ENCODE assay signal across 1 cellular context in the genomic region with DNA sequence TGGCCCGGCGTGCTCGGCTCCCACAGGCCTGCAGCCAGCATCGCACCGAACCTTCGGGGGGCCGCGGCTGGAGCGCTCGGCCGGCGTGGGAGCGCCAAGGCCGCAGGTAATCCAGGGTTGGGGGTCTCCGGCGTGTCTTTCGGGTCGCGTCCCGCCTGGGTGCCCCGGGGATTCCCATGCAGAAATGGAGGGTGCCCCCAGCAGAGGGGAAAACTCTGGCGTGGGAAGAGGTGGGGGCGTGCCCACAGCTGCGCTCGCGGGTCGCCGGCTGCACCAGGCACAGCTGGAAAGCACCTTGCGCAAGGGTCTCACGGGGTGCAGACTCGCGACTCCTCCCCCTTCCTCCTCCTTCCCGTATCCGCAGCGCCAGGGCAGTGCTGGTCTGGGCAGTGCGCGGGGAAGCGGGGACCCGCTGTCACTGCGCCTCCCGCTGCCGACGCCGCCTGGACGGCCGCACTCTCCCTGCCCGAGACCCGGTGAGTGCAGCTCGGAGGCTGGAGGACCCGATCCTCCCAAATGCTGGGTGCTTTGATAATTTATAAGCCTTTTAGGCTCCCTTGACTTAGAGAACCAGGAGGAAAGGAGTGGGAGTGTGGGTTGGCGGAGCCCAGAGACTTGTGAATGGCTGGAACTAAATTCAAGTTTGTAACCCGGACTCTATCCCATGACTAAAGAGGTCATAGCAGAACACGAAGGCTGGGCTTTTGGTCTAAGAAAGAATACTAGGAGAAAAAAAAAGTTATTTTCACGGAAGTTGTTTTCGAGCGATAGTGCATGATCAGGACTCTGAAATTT.
TF ChIP-seq lines count a peak whose summit lies in the region.

No MANE protein-coding gene starts in this region.

TF ChIP-seq in K562, 482 proteins besides CTCF, POLR2A, EP300 and RAD21 (continued from another document and continues in another):
- TF ChIP-seq ATF4 (CRISPR knock-in tag; IDR thresholded peaks at IDR 0.05) = no peak
- TF ChIP-seq, protein P1, sequence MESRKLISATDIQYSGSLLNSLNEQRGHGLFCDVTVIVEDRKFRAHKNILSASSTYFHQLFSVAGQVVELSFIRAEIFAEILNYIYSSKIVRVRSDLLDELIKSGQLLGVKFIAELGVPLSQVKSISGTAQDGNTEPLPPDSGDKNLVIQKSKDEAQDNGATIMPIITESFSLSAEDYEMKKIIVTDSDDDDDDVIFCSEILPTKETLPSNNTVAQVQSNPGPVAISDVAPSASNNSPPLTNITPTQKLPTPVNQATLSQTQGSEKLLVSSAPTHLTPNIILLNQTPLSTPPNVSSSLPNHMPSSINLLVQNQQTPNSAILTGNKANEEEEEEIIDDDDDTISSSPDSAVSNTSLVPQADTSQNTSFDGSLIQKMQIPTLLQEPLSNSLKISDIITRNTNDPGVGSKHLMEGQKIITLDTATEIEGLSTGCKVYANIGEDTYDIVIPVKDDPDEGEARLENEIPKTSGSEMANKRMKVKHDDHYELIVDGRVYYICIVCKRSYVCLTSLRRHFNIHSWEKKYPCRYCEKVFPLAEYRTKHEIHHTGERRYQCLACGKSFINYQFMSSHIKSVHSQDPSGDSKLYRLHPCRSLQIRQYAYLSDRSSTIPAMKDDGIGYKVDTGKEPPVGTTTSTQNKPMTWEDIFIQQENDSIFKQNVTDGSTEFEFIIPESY (CRISPR knock-in tag; IDR thresholded peaks at IDR 0.05) = 0 out of 2 replicates have a peak, but pooled peaks have one; percentile 33
- TF ChIP-seq ZNF263 (CRISPR knock-in tag; IDR thresholded peaks at IDR 0.05; ENCODE audit: borderline replicate concordance) = peak; percentile 98
- no peak for TF ChIP-seq ETS2 (tag; IDR thresholded peaks at IDR 0.05; ENCODE audit: borderline replicate concordance, poor library complexity, severe bottlenecking)
- TF ChIP-seq LCOR (CRISPR knock-in tag; IDR thresholded peaks at IDR 0.05) = 0 out of 2 replicates have a peak, but pooled peaks have one; percentile 29
- 0 out of 2 replicates have a peak, but pooled peaks have one; percentile 13 for TF ChIP-seq THAP7 (CRISPR knock-in tag; IDR thresholded peaks at IDR 0.05)
- peak; percentile 86 to 95 for TF ChIP-seq UBTF (IDR thresholded peaks at IDR 0.05; ENCODE audit: borderline replicate concordance in 1 of 2, low read depth in 2 of 2, low read length in 2 of 2)
- TF ChIP-seq HDAC1 (IDR thresholded peaks at IDR 0.05) = peak in 1 of 2 experiments; percentile 73; a peak in 2 of 4 replicates
- TF ChIP-seq ZNF764 (CRISPR knock-in tag; IDR thresholded peaks at IDR 0.05; ENCODE audit: low read depth) = no peak
- TF ChIP-seq ZNF197 (CRISPR knock-in tag; IDR thresholded peaks at IDR 0.05; ENCODE audit: low read depth) = no peak
- TF ChIP-seq KAT8 (IDR thresholded peaks at IDR 0.05; ENCODE audit: low read depth) = no peak
- TF ChIP-seq HNRNPL (IDR thresholded peaks at IDR 0.05; ENCODE audit: low read depth, low read length) = peak; percentile 41; the same call in 1 of the 2 replicates
- TF ChIP-seq FOXA3 (CRISPR knock-in tag; conservative IDR thresholded peaks at IDR 0.05 in 1 of 2, IDR thresholded peaks at IDR 0.05 in 1 of 2) = peak in 1 of 2 experiments; percentile 40; a peak in 1 of 4 replicates
- peak; percentile 67; the same call in 1 of the 2 replicates for TF ChIP-seq GTF2E2 (tag; IDR thresholded peaks at IDR 0.05)
- TF ChIP-seq, protein P2, sequence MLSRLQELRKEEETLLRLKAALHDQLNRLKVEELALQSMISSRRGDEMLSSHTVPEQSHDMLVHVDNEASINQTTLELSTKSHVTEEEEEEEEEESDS (CRISPR knock-in tag; IDR thresholded peaks at IDR 0.05) = no peak
- TF ChIP-seq LEF1 (IDR thresholded peaks at IDR 0.05) = no peak
- TF ChIP-seq, protein P3, sequence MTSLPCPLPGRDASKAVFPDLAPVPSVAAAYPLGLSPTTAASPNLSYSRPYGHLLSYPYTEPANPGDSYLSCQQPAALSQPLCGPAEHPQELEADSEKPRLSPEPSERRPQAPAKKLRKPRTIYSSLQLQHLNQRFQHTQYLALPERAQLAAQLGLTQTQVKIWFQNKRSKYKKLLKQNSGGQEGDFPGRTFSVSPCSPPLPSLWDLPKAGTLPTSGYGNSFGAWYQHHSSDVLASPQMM (CRISPR knock-in tag; IDR thresholded peaks at IDR 0.05) = no peak
- no peak for TF ChIP-seq ZNF449 (CRISPR knock-in tag; IDR thresholded peaks at IDR 0.05)
- TF ChIP-seq RBM14 (IDR thresholded peaks at IDR 0.05; ENCODE audit: borderline replicate concordance, insufficient read depth, low read depth, low read length) = no peak
- TF ChIP-seq NR1H2 (CRISPR knock-in tag; IDR thresholded peaks at IDR 0.05) = 0 out of 2 replicates have a peak, but pooled peaks have one; percentile 53
- no peak for TF ChIP-seq CGGBP1 (CRISPR knock-in tag; IDR thresholded peaks at IDR 0.05)
- TF ChIP-seq SMAD2 (IDR thresholded peaks at IDR 0.05; ENCODE audit: low read depth, low read length) = no peak
- peak; percentile 68 for TF ChIP-seq MITF (IDR thresholded peaks at IDR 0.05)
- TF ChIP-seq THRB (CRISPR knock-in tag; conservative IDR thresholded peaks at IDR 0.05) = no peak
- no peak for TF ChIP-seq TCF7 (IDR thresholded peaks at IDR 0.05; ENCODE audit: borderline replicate concordance)
- peak; percentile 87 for TF ChIP-seq CHD1 (IDR thresholded peaks at IDR 0.05; ENCODE audit: low read length)
- TF ChIP-seq FOXJ2 (tag; IDR thresholded peaks at IDR 0.05) = no peak
- TF ChIP-seq CEBPG (CRISPR knock-in tag; IDR thresholded peaks at IDR 0.05) = peak; percentile 92
- peak; percentile 69 to 94 for TF ChIP-seq CEBPG (tag; conservative IDR thresholded peaks at IDR 0.05 in 1 of 2, IDR thresholded peaks at IDR 0.05 in 1 of 2)
- TF ChIP-seq, protein P4, sequence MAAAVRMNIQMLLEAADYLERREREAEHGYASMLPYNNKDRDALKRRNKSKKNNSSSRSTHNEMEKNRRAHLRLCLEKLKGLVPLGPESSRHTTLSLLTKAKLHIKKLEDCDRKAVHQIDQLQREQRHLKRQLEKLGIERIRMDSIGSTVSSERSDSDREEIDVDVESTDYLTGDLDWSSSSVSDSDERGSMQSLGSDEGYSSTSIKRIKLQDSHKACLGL (CRISPR knock-in tag; IDR thresholded peaks at IDR 0.05; ENCODE audit: borderline replicate concordance, poor library complexity, severe bottlenecking) = no peak
- TF ChIP-seq FOXM1 (IDR thresholded peaks at IDR 0.05; ENCODE audit: low read depth) = no peak
- no peak; the same call in 1 of the 2 replicates for TF ChIP-seq FOXM1 (CRISPR knock-in tag; IDR thresholded peaks at IDR 0.05; ENCODE audit: low read depth)
- TF ChIP-seq, protein P5, sequence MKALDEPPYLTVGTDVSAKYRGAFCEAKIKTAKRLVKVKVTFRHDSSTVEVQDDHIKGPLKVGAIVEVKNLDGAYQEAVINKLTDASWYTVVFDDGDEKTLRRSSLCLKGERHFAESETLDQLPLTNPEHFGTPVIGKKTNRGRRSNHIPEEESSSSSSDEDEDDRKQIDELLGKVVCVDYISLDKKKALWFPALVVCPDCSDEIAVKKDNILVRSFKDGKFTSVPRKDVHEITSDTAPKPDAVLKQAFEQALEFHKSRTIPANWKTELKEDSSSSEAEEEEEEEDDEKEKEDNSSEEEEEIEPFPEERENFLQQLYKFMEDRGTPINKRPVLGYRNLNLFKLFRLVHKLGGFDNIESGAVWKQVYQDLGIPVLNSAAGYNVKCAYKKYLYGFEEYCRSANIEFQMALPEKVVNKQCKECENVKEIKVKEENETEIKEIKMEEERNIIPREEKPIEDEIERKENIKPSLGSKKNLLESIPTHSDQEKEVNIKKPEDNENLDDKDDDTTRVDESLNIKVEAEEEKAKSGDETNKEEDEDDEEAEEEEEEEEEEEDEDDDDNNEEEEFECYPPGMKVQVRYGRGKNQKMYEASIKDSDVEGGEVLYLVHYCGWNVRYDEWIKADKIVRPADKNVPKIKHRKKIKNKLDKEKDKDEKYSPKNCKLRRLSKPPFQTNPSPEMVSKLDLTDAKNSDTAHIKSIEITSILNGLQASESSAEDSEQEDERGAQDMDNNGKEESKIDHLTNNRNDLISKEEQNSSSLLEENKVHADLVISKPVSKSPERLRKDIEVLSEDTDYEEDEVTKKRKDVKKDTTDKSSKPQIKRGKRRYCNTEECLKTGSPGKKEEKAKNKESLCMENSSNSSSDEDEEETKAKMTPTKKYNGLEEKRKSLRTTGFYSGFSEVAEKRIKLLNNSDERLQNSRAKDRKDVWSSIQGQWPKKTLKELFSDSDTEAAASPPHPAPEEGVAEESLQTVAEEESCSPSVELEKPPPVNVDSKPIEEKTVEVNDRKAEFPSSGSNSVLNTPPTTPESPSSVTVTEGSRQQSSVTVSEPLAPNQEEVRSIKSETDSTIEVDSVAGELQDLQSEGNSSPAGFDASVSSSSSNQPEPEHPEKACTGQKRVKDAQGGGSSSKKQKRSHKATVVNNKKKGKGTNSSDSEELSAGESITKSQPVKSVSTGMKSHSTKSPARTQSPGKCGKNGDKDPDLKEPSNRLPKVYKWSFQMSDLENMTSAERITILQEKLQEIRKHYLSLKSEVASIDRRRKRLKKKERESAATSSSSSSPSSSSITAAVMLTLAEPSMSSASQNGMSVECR (CRISPR knock-in tag; IDR thresholded peaks at IDR 0.05) = peak; percentile 93
- TF ChIP-seq ILF3 (IDR thresholded peaks at IDR 0.05; ENCODE audit: borderline replicate concordance) = no peak
- peak; percentile 21; the same call in 1 of the 2 replicates for TF ChIP-seq ZEB2 (IDR thresholded peaks at IDR 0.05)
- TF ChIP-seq, protein P6, sequence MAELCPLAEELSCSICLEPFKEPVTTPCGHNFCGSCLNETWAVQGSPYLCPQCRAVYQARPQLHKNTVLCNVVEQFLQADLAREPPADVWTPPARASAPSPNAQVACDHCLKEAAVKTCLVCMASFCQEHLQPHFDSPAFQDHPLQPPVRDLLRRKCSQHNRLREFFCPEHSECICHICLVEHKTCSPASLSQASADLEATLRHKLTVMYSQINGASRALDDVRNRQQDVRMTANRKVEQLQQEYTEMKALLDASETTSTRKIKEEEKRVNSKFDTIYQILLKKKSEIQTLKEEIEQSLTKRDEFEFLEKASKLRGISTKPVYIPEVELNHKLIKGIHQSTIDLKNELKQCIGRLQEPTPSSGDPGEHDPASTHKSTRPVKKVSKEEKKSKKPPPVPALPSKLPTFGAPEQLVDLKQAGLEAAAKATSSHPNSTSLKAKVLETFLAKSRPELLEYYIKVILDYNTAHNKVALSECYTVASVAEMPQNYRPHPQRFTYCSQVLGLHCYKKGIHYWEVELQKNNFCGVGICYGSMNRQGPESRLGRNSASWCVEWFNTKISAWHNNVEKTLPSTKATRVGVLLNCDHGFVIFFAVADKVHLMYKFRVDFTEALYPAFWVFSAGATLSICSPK (IDR thresholded peaks at IDR 0.05; ENCODE audit: borderline replicate concordance) = no peak
